ENCODE assay signal across 17 cellular contexts in the genomic region with DNA sequence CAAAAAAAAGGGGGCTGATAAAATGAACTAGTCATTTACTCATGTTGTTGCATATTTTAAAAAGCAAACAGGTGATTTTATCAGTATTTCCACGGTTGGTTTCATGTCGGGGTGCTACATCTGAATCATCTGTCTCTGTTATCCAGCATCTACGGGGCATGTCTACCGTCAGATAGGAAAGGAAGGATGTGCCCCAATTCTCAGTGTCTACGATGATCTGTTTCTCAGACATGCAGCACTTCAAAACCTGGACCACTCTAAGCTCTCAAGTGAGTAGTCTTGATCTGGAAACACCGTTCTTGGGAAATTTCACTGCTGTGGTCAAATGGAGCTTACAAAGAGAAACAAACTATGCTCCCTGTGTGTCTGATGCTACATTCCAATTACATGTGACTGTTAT.
DNase-seq lines count a peak whose midpoint lies in the region; ATAC-seq and TF ChIP-seq lines count a peak whose summit lies in the region.
"Had no signal": no experiment of that assay in that cellular context is flagged by ENCODE, and none has a peak within 500 bp of the region (broad histone marks: within the 10 kb centered on the region; RNA-seq: fewer than 3 reads in every experiment).

No MANE protein-coding gene starts in this region.

- ATAC-seq in SK-N-SH treated with all-trans-retinoic acid at 6 μM for 48 hours (no peak; the same call in 2 of the 3 replicates), GM19463 (IDR thresholded peaks at IDR 0.05; ENCODE audit: unreplicated experiment) (no peak), HG03139 (IDR thresholded peaks at IDR 0.05; ENCODE audit: unreplicated experiment) (no peak)
- ATAC-seq: left lobe of liver; stimulated activated memory B cell treated with anti-CD40 and anti-IgM and Interleukin-4, amounts not matched to agents 10 μg/mL and 1 μg/mL and 100 μg/mL, for 72 hours had no signal

- intact Hi-C loops in activated T-helper 2 cell treated with anti-CD3 and anti-CD28 coated beads, Interferon-gamma antibody, Interleukin-2, Interleukin-4, amounts not matched to agents 10 μg/mL and 5 μg/mL and 100 μg/mL, durations not matched to agents 14 hours and 24 hours and 36 hours (cut with micrococcal nuclease), result loop anchor here (1.0 to 2.0 kb wide), 5 partner anchors 32 to 432 kb away; no protein-coding TSS in a partner anchor

- no peak overlapping the region for H3K4me3 ChIP-seq in SK-N-SH (ENCODE audit: low read depth in 2 of 2, low read length in 1 of 2)

- POLR2A ChIA-PET in SK-N-SH (lab: Yijun Ruan, JAX), result no interaction called here

- CTCF ChIA-PET in SK-N-SH (lab: Yijun Ruan, JAX), result interaction anchor here (0.9 to 6.2 kb wide), 3 partner anchors 14 to 355 kb away, joined by 3 to 55 read pairs (median 4); no protein-coding TSS in a partner anchor

- peaks cover 61% of the 10 kb centered on the region for H3K4me1 Mint-ChIP-seq in activated T-helper 2 cell treated with anti-CD3 and anti-CD28 coated beads, Interferon-gamma antibody, Interleukin-2, Interleukin-4, amounts not matched to agents 10 μg/mL and 5 μg/mL and 100 μg/mL, durations not matched to agents 14 hours and 24 hours and 36 hours (ENCODE audit: low read depth)

- TF ChIP-seq RAD21 in SK-N-SH (IDR thresholded peaks at IDR 0.05; ENCODE audit: low read length), result no peak

- TF ChIP-seq EP300 in SK-N-SH (IDR thresholded peaks at IDR 0.05; ENCODE audit: borderline replicate concordance in 1 of 2, low read depth in 1 of 2, low read length in 1 of 2), result no peak

- peak overlapping the region; percentile 89 for H3K27ac Mint-ChIP-seq in activated T-helper 2 cell treated with anti-CD3 and anti-CD28 coated beads, Interferon-gamma antibody, Interleukin-2, Interleukin-4, amounts not matched to agents 10 μg/mL and 5 μg/mL and 100 μg/mL, durations not matched to agents 14 hours and 24 hours and 36 hours
- H3K27ac Mint-ChIP-seq: IgD-negative memory B cell; stimulated activated memory B cell treated with anti-CD40 and anti-IgM and Interleukin-4, amounts not matched to agents 10 μg/mL and 1 μg/mL and 100 μg/mL, for 72 hours had no signal

- DNase-seq in SK-N-SH (no peak), Daoy (ENCODE audit: low read depth) (peak; percentile 53), non-pigmented ciliary epithelial cell (ENCODE audit: low read depth) (peak; percentile 92), DMS 273 treated with DMSO at 0.1 percent for 48 hours (lab: John Stamatoyannopoulos, UW) (no peak)
- DNase-seq in activated T-helper 2 cell treated with anti-CD3 and anti-CD28 coated beads, Interferon-gamma antibody, Interleukin-2, Interleukin-4, amounts not matched to agents 10 μg/mL and 5 μg/mL and 100 μg/mL, durations not matched to agents 14 hours and 24 hours and 36 hours (ENCODE audit: low spot score), result no peak
- DNase-seq: 8988T; activated gamma-delta T cell treated with Interleukin-2 at 50 U/mL for 16 hours; hypothalamus; NCI-H1105 treated with DMSO at 0.1 percent for 48 hours; NCI-H510A; stimulated activated CD4-positive, alpha-beta T cell treated with anti-CD3 and anti-CD28 coated beads, Interleukin-2, amount 100 ng/mL, for 48 hours had no signal

- H3K4me2 ChIP-seq in SK-N-SH, result no peak overlapping the region

- H4K20me1 ChIP-seq in SK-N-SH (ENCODE audit: insufficient read depth), result no peaks in the 10 kb centered on the region

- no peaks in the 10 kb centered on the region for H3K36me3 ChIP-seq in SK-N-SH (replicated peaks in 1 of 2; ENCODE audit: control insufficient read depth in 1 of 2, insufficient read depth in 2 of 2, low read length in 1 of 2)

- H3K27me3 ChIP-seq in SK-N-SH (ENCODE audit: insufficient read depth), result no peaks in the 10 kb centered on the region

- peak overlapping the region; percentile 41 for H3K4me3 Mint-ChIP-seq in activated T-helper 2 cell treated with anti-CD3 and anti-CD28 coated beads, Interferon-gamma antibody, Interleukin-2, Interleukin-4, amounts not matched to agents 10 μg/mL and 5 μg/mL and 100 μg/mL, durations not matched to agents 14 hours and 24 hours and 36 hours (ENCODE audit: low read depth)
- H3K4me3 Mint-ChIP-seq: IgD-negative memory B cell; stimulated activated memory B cell treated with anti-CD40 and anti-IgM and Interleukin-4, amounts not matched to agents 10 μg/mL and 1 μg/mL and 100 μg/mL, for 72 hours had no signal

- no peaks in the 10 kb centered on the region for H3K9me2 ChIP-seq in SK-N-SH

- no peaks in the 10 kb centered on the region for H3K79me2 ChIP-seq in SK-N-SH (ENCODE audit: insufficient read depth)

- H2AFZ ChIP-seq in SK-N-SH (ENCODE audit: low read depth), result no peak overlapping the region

- no peak overlapping the region for H3K9ac ChIP-seq in SK-N-SH

- peaks cover 19% of the 10 kb centered on the region for H3K36me3 Mint-ChIP-seq in activated T-helper 2 cell treated with anti-CD3 and anti-CD28 coated beads, Interferon-gamma antibody, Interleukin-2, Interleukin-4, amounts not matched to agents 10 μg/mL and 5 μg/mL and 100 μg/mL, durations not matched to agents 14 hours and 24 hours and 36 hours (ENCODE audit: low read depth)

- H3K9me3 ChIP-seq in SK-N-SH, result no peaks in the 10 kb centered on the region

- no peaks in the 10 kb centered on the region for H3K27me3 Mint-ChIP-seq in activated T-helper 2 cell treated with anti-CD3 and anti-CD28 coated beads, Interferon-gamma antibody, Interleukin-2, Interleukin-4, amounts not matched to agents 10 μg/mL and 5 μg/mL and 100 μg/mL, durations not matched to agents 14 hours and 24 hours and 36 hours (ENCODE audit: low read depth)
- H3K27me3 Mint-ChIP-seq: IgD-negative memory B cell; stimulated activated memory B cell treated with anti-CD40 and anti-IgM and Interleukin-4, amounts not matched to agents 10 μg/mL and 1 μg/mL and 100 μg/mL, for 72 hours had no signal

- H3F3A ChIP-seq in SK-N-SH (replicated peaks; ENCODE audit: insufficient read depth), result peaks cover 30% of the 10 kb centered on the region

- H3K4me1 ChIP-seq in SK-N-SH (ENCODE audit: control insufficient read depth in 1 of 2, insufficient read depth in 2 of 2, low read depth in 1 of 2, low read length in 1 of 2), result peaks cover 14 to 16% of the 10 kb centered on the region in 2 experiments

- H3K27ac ChIP-seq in SK-N-SH (ENCODE audit: low read depth in 2 of 2, low read length in 1 of 2), result peak overlapping the region; percentile 64 to 71; a peak in 2 of 4 replicates

- no peaks in the 10 kb centered on the region for H3K9me3 Mint-ChIP-seq in activated T-helper 2 cell treated with anti-CD3 and anti-CD28 coated beads, Interferon-gamma antibody, Interleukin-2, Interleukin-4, amounts not matched to agents 10 μg/mL and 5 μg/mL and 100 μg/mL, durations not matched to agents 14 hours and 24 hours and 36 hours
- H3K9me3 Mint-ChIP-seq: IgD-negative memory B cell; stimulated activated memory B cell treated with anti-CD40 and anti-IgM and Interleukin-4, amounts not matched to agents 10 μg/mL and 1 μg/mL and 100 μg/mL, for 72 hours had no signal

- WGBS in SK-N-SH (ENCODE audit: low lambda C conversion rate), result 63% methylated on average over 5 of the region's 6 CpGs

- TF ChIP-seq CTCF in SK-N-SH (IDR thresholded peaks at IDR 0.05), result no peak

TF ChIP-seq in SK-N-SH, 30 proteins besides CTCF, POLR2A, EP300 and RAD21:
- TF ChIP-seq TCF12 (IDR thresholded peaks at IDR 0.05), result no peak
- TF ChIP-seq RXRA (IDR thresholded peaks at IDR 0.05; ENCODE audit: borderline replicate concordance, low read depth), result no peak

TF ChIP-seq in SK-N-SH treated with all-trans-retinoic acid at 6 μM for 48 hours, 23 proteins besides CTCF, POLR2A, EP300 and RAD21 (continues in another document):
- TF ChIP-seq TCF4 (CRISPR knock-in tag; IDR thresholded peaks at IDR 0.05; ENCODE audit: borderline replicate concordance) (no peak), ZFP3 (CRISPR knock-in tag; IDR thresholded peaks at IDR 0.05) (no peak), ISL1 (CRISPR knock-in tag; IDR thresholded peaks at IDR 0.05) (no peak), BACH2 (CRISPR knock-in tag; IDR thresholded peaks at IDR 0.05; ENCODE audit: borderline replicate concordance) (no peak), ESRRG (CRISPR knock-in tag; IDR thresholded peaks at IDR 0.05) (no peak), PPARA (CRISPR knock-in tag; IDR thresholded peaks at IDR 0.05; ENCODE audit: borderline replicate concordance) (no peak), SNAI2 (CRISPR knock-in tag; IDR thresholded peaks at IDR 0.05) (no peak), GLIS3 (CRISPR knock-in tag; IDR thresholded peaks at IDR 0.05) (no peak), ZFP30 (CRISPR knock-in tag; IDR thresholded peaks at IDR 0.05) (no peak)
- TF ChIP-seq, protein P1, sequence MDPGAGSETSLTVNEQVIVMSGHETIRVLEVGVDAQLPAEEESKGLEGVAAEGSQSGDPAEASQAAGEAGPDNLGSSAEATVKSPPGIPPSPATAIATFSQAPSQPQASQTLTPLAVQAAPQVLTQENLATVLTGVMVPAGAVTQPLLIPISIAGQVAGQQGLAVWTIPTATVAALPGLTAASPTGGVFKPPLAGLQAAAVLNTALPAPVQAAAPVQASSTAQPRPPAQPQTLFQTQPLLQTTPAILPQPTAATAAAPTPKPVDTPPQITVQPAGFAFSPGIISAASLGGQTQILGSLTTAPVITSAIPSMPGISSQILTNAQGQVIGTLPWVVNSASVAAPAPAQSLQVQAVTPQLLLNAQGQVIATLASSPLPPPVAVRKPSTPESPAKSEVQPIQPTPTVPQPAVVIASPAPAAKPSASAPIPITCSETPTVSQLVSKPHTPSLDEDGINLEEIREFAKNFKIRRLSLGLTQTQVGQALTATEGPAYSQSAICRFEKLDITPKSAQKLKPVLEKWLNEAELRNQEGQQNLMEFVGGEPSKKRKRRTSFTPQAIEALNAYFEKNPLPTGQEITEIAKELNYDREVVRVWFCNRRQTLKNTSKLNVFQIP (CRISPR knock-in tag; IDR thresholded peaks at IDR 0.05; ENCODE audit: borderline replicate concordance, low read depth), result no peak
- TF ChIP-seq, protein P2, sequence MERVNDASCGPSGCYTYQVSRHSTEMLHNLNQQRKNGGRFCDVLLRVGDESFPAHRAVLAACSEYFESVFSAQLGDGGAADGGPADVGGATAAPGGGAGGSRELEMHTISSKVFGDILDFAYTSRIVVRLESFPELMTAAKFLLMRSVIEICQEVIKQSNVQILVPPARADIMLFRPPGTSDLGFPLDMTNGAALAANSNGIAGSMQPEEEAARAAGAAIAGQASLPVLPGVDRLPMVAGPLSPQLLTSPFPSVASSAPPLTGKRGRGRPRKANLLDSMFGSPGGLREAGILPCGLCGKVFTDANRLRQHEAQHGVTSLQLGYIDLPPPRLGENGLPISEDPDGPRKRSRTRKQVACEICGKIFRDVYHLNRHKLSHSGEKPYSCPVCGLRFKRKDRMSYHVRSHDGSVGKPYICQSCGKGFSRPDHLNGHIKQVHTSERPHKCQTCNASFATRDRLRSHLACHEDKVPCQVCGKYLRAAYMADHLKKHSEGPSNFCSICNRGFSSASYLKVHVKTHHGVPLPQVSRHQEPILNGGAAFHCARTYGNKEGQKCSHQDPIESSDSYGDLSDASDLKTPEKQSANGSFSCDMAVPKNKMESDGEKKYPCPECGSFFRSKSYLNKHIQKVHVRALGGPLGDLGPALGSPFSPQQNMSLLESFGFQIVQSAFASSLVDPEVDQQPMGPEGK (CRISPR knock-in tag; IDR thresholded peaks at IDR 0.05; ENCODE audit: borderline replicate concordance), result no peak

Comparison
In these comparisons a context has a peak if more than half of its experiments do, and no peak if none do; other contexts are left out.
1. DNase-seq: peak in Daoy (single experiment) and non-pigmented ciliary epithelial cell (single experiment); none in SK-N-SH (single experiment), activated T-helper 2 cell treated with anti-CD3 and anti-CD28 coated beads, Interferon-gamma antibody, Interleukin-2, Interleukin-4, amounts not matched to agents 10 μg/mL and 5 μg/mL and 100 μg/mL, durations not matched to agents 14 hours and 24 hours and 36 hours (single experiment) and DMS 273 treated with DMSO at 0.1 percent for 48 hours (single experiment).